ENCODE assay signal across 35 cellular contexts in the genomic region with DNA sequence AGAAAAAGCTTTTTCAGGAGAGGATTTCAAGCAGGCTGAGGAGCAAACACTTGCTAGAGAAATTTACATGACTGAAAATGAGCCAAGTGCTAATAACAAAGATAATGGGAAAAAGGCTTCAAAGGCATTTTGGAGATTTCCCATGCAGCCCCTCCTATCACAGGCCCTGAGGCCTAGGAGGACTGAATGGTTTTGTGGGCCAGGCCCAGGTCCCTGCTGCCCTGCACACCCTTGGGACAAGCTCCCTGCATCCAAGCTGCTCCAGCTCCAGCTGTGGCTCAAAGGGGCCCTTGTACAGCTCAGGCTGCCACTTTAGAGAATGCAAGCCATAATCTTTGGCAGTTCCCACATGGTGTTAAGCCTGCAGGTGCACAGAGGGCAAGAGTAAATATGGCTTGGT.
"Had no signal": no experiment of that assay in that cellular context is flagged by ENCODE, and none has a peak within 500 bp of the region (broad histone marks: within the 10 kb centered on the region; RNA-seq: fewer than 3 reads in every experiment).

No MANE protein-coding gene starts in this region.

- H3K4me3 ChIP-seq: ascending aorta, breast epithelium, cardiac muscle cell, coronary artery, dorsolateral prefrontal cortex, esophagus muscularis mucosa, gastrocnemius medialis, heart left ventricle had no signal

- H3K27me3 ChIP-seq: ascending aorta, breast epithelium, cardiac muscle cell, dorsolateral prefrontal cortex, esophagus muscularis mucosa, gastrocnemius medialis, heart left ventricle had no signal

- DNase-seq: activated B cell treated with CpG ODN at 0.5 μM for 24 hours; activated CD4-positive, alpha-beta T cell treated with anti-CD3 and anti-CD28 coated beads for 48 hours; activated CD4-positive, alpha-beta T cell treated with anti-CD3 and anti-CD28 coated beads, Interleukin-2, amount 50 U/mL, for 1 hour; activated CD4-positive, alpha-beta T cell treated with anti-CD3 and anti-CD28 coated beads, Interleukin-2, amount 50 U/mL, for 48 hours; activated CD8-positive, alpha-beta memory T cell treated with anti-CD3 and anti-CD28 coated beads for 24 hours; activated CD8-positive, alpha-beta T cell treated with anti-CD3 and anti-CD28 coated beads for 36 hours; activated effector memory CD4-positive, alpha-beta T cell treated with anti-CD3 and anti-CD28 coated beads, Interleukin-2, amount 50 U/mL, for 16 hours; activated naive CD4-positive, alpha-beta T cell treated with anti-CD3 and anti-CD28 coated beads for 36 hours; activated naive CD8-positive, alpha-beta T cell treated with anti-CD3 and anti-CD28 coated beads for 36 hours; activated naive CD8-positive, alpha-beta T cell treated with anti-CD3 and anti-CD28 coated beads, Interleukin-2, amount 50 U/mL, for 24 hours; activated T-cell treated with anti-CD3 and anti-CD28 coated beads, Interleukin-2, amount 50 U/mL, for 48 hours; central memory CD4-positive, alpha-beta T cell; cerebellar nuclear complex; dorsolateral prefrontal cortex; effector memory CD4-positive, alpha-beta T cell; erythroblast; gastrocnemius medialis; glutamatergic neuron; heart left ventricle; T-helper 1 cell; T-helper 17 cell; T1000; WERI-Rb-1 had no signal

- H3K4me3 Mint-ChIP-seq: activated B cell treated with CpG ODN at 0.5 μM for 24 hours; activated CD8-positive, alpha-beta T cell treated with anti-CD3 and anti-CD28 coated beads for 36 hours; activated naive CD4-positive, alpha-beta T cell treated with anti-CD3 and anti-CD28 coated beads for 36 hours; activated naive CD4-positive, alpha-beta T cell treated with anti-CD3 and anti-CD28 coated beads, Interleukin-2, amount 50 U/mL, for 24 hours; activated naive CD8-positive, alpha-beta T cell treated with anti-CD3 and anti-CD28 coated beads for 36 hours; activated naive CD8-positive, alpha-beta T cell treated with anti-CD3 and anti-CD28 coated beads, Interleukin-2, amount 50 U/mL, for 24 hours; activated T-helper 1 cell treated with anti-CD3 and anti-CD28 coated beads, Interleukin-12 subunit alpha, Interleukin-12 subunit beta, Interleukin-2, Interleukin-4 antibody, amounts not matched to agents 30 ng/mL and 10 ng/mL and 1 ng/mL, durations not matched to agents 14 hours and 24 hours and 36 hours; brain; dendritic cell treated with granulocyte-macrophage colony-stimulating factor and Interleukin-4, amounts not matched to agents 40 ng/mL and 50 ng/mL, for 4 days; T-helper 17 cell; T-helper 2 cell treated with Interferon-gamma antibody and Interleukin-4, amounts not matched to agents 5 μg/mL and 100 μg/mL, for 36 hours had no signal

- H3K27ac Mint-ChIP-seq: activated B cell treated with CpG ODN at 0.5 μM for 24 hours; activated CD8-positive, alpha-beta T cell treated with anti-CD3 and anti-CD28 coated beads for 36 hours; activated naive CD4-positive, alpha-beta T cell treated with anti-CD3 and anti-CD28 coated beads for 36 hours; activated naive CD4-positive, alpha-beta T cell treated with anti-CD3 and anti-CD28 coated beads, Interleukin-2, amount 50 U/mL, for 24 hours; activated naive CD8-positive, alpha-beta T cell treated with anti-CD3 and anti-CD28 coated beads for 36 hours; activated naive CD8-positive, alpha-beta T cell treated with anti-CD3 and anti-CD28 coated beads, Interleukin-2, amount 50 U/mL, for 24 hours; activated T-helper 1 cell treated with anti-CD3 and anti-CD28 coated beads, Interleukin-12 subunit alpha, Interleukin-12 subunit beta, Interleukin-2, Interleukin-4 antibody, amounts not matched to agents 30 ng/mL and 10 ng/mL and 1 ng/mL, durations not matched to agents 14 hours and 24 hours and 36 hours; activated T-helper 2 cell treated with anti-CD3 and anti-CD28 coated beads, Interferon-gamma antibody, Interleukin-2, Interleukin-4, amounts not matched to agents 10 μg/mL and 5 μg/mL and 100 μg/mL, durations not matched to agents 14 hours and 24 hours and 36 hours; dendritic cell treated with granulocyte-macrophage colony-stimulating factor and Interleukin-4, amounts not matched to agents 40 ng/mL and 50 ng/mL, for 4 days; T-helper 17 cell; T-helper 2 cell treated with Interferon-gamma antibody and Interleukin-4, amounts not matched to agents 5 μg/mL and 100 μg/mL, for 36 hours had no signal

- H3K9me3 ChIP-seq: gastrocnemius medialis had no signal

- H3K36me3 ChIP-seq: ascending aorta, breast epithelium, cardiac muscle cell, esophagus muscularis mucosa, gastrocnemius medialis, heart left ventricle, WERI-Rb-1 had no signal

- H3K4me1 ChIP-seq: ascending aorta, breast epithelium, esophagus muscularis mucosa, gastrocnemius medialis, heart left ventricle had no signal

- H3K27ac ChIP-seq: ascending aorta, breast epithelium, cardiac muscle cell, coronary artery, dorsolateral prefrontal cortex, esophagus muscularis mucosa, gastrocnemius medialis, heart left ventricle, WERI-Rb-1 had no signal

- H3K4me1 Mint-ChIP-seq: activated naive CD8-positive, alpha-beta T cell treated with anti-CD3 and anti-CD28 coated beads for 36 hours; activated naive CD8-positive, alpha-beta T cell treated with anti-CD3 and anti-CD28 coated beads, Interleukin-2, amount 50 U/mL, for 24 hours; T-helper 17 cell had no signal

- H3K36me3 Mint-ChIP-seq: activated naive CD4-positive, alpha-beta T cell treated with anti-CD3 and anti-CD28 coated beads, Interleukin-2, amount 50 U/mL, for 24 hours; activated naive CD8-positive, alpha-beta T cell treated with anti-CD3 and anti-CD28 coated beads for 36 hours; brain had no signal

- H3K9me3 Mint-ChIP-seq: activated naive CD4-positive, alpha-beta T cell treated with anti-CD3 and anti-CD28 coated beads, Interleukin-2, amount 50 U/mL, for 24 hours had no signal

- ATAC-seq: activated CD4-positive, CD25-positive, alpha-beta regulatory T cell treated with anti-CD3 and anti-CD28 coated beads, Interleukin-2, amount 50 U/mL, for 24 hours; activated CD8-positive, alpha-beta T cell treated with anti-CD3 and anti-CD28 coated beads for 36 hours; activated naive CD8-positive, alpha-beta T cell treated with anti-CD3 and anti-CD28 coated beads, Interleukin-2, amount 50 U/mL, for 24 hours; gastrocnemius medialis; heart left ventricle; T-helper 17 cell had no signal

- H3K27me3 Mint-ChIP-seq: activated B cell treated with CpG ODN at 0.5 μM for 24 hours; activated CD8-positive, alpha-beta T cell treated with anti-CD3 and anti-CD28 coated beads for 36 hours; activated naive CD4-positive, alpha-beta T cell treated with anti-CD3 and anti-CD28 coated beads, Interleukin-2, amount 50 U/mL, for 24 hours; activated naive CD8-positive, alpha-beta T cell treated with anti-CD3 and anti-CD28 coated beads for 36 hours; activated naive CD8-positive, alpha-beta T cell treated with anti-CD3 and anti-CD28 coated beads, Interleukin-2, amount 50 U/mL, for 24 hours; brain; dendritic cell treated with granulocyte-macrophage colony-stimulating factor and Interleukin-4, amounts not matched to agents 40 ng/mL and 50 ng/mL, for 4 days; T-helper 17 cell had no signal
